Comparison of ENCODE assay signal across 13 cellular contexts in the genomic region with DNA sequence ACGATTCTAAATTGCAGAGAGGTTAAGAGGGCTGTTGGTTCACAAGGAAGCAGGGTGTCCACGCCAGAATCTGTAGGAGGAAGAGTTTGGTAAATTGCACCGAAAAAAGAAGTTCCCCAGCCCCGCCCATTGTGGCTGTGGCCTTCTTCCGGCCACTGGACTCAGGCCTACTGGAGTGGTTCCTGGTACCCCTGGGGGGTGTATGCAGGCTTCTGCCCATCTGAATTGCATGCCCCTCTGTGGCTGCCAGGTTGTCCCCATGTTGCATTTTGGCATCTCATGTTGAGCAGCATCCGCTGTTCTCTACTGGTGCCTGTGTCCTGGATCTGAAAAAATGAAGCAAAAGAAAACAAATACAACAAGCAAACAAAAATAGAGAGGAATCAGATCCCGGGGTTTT.
"Had no signal": no experiment of that assay in that cellular context is flagged by ENCODE, and none has a peak within 500 bp of the region (broad histone marks: within the 10 kb centered on the region; RNA-seq: fewer than 3 reads in every experiment).

No MANE protein-coding gene starts in this region.

- H3K36me3 Mint-ChIP-seq: activated naive CD4-positive, alpha-beta T cell treated with anti-CD3 and anti-CD28 coated beads, Interleukin-2, amount 10 ng/mL, durations not matched to agents 7 days and 5 days had no signal

- H3K27ac Mint-ChIP-seq: activated naive CD4-positive, alpha-beta T cell treated with anti-CD3 and anti-CD28 coated beads, Interleukin-2, amount 10 ng/mL, durations not matched to agents 7 days and 5 days had no signal

- DNase-seq: activated CD4-positive, alpha-beta T cell treated with anti-CD3 and anti-CD28 coated beads for 1 hour; activated CD4-positive, alpha-beta T cell treated with anti-CD3 and anti-CD28 coated beads, Interleukin-2, amount 50 U/mL, for 4 hours; activated naive CD4-positive, alpha-beta T cell treated with anti-CD3 and anti-CD28 coated beads, Interleukin-2, amount 10 ng/mL, durations not matched to agents 7 days and 5 days; activated T-cell treated with anti-CD3 and anti-CD28 coated beads, Interleukin-2, amount 50 U/mL, for 1 hour; left ventricle myocardium superior; mesendoderm; ovary; sigmoid colon; spleen; stimulated activated CD4-positive, alpha-beta T cell treated with anti-CD3 and anti-CD28 coated beads, Interleukin-2, amount 100 ng/mL, for 24 hours; T-helper 1 cell; T1000 had no signal

- H3K4me3 Mint-ChIP-seq: activated naive CD4-positive, alpha-beta T cell treated with anti-CD3 and anti-CD28 coated beads, Interleukin-2, amount 10 ng/mL, durations not matched to agents 7 days and 5 days had no signal

- H3K4me3 ChIP-seq: gastroesophageal sphincter, ovary, sigmoid colon, spleen had no signal

- H3K27me3 Mint-ChIP-seq: activated naive CD4-positive, alpha-beta T cell treated with anti-CD3 and anti-CD28 coated beads, Interleukin-2, amount 10 ng/mL, durations not matched to agents 7 days and 5 days had no signal

- ATAC-seq: gastroesophageal sphincter, left ventricle myocardium superior had no signal

- H3K4me1 Mint-ChIP-seq: activated naive CD4-positive, alpha-beta T cell treated with anti-CD3 and anti-CD28 coated beads, Interleukin-2, amount 10 ng/mL, durations not matched to agents 7 days and 5 days had no signal
